Comparison of ENCODE assay signal across 8 cellular contexts in genomic region chr1:19450811-19451564, GRCh38. TPM values are rescaled to one million over a fixed set of nuclear protein-coding genes. Genes with fewer than 3 reads are reported as not detected.
DNase-seq lines count a peak whose midpoint lies in the region; ATAC-seq and TF ChIP-seq lines count a peak whose summit lies in the region.

No MANE protein-coding gene starts in this region.

- no peak overlapping the region for H3K4me3 ChIP-seq in retinal pigment epithelial cell (ENCODE audit: low read length)

- no peak for TF ChIP-seq CTCF in retinal pigment epithelial cell (conservative IDR thresholded peaks at IDR 0.05; ENCODE audit: low read depth, low read length)

- in situ Hi-C loops in SK-MEL-5 (cut with HindIII; ENCODE audit: low pct_unique_long_range_greater_than_20kb, low sequenced_read_pairs) = no loop called here

- no peak for ATAC-seq in HG02840 (IDR thresholded peaks at IDR 0.05; ENCODE audit: low FRiP score, unreplicated experiment)

- peak; percentile 79 for DNase-seq in DMS 273 treated with DMSO at 0.1 percent for 48 hours (lab: John Stamatoyannopoulos, UW)
- DNase-seq in SK-MEL-5 (ENCODE audit: low read depth, low spot score) = peak; percentile 62
- peak; percentile 99 for DNase-seq in fibroblast of peridontal ligament (ENCODE audit: extremely low read depth)
- peak; percentile 73 for DNase-seq in retinal pigment epithelial cell (ENCODE audit: low read depth)
- DNase-seq in activated CD4-positive, CD25-positive, alpha-beta regulatory T cell (lab: John Stamatoyannopoulos, UW) = no peak
- no peak for DNase-seq in stimulated activated CD4-positive, alpha-beta T cell treated with anti-CD3 and anti-CD28 coated beads, Interleukin-2, amount 100 ng/mL, for 24 hours
- no peak for DNase-seq in NCI-H1417 treated with DMSO at 0.1 percent for 48 hours (lab: John Stamatoyannopoulos, UW)

RNA-seq across cellular contexts. Expression of gene CAPZB, which starts 34.4 kb away (rescaled TPM):
- total RNA-seq in SK-MEL-5 (2014; rRNA removed; shearing (Covaris generic)) = 60.5 and 64.3 TPM in 2 replicates
- 161 and 162 TPM in 2 replicates for polyA plus RNA-seq in SK-MEL-5 (2015; cell fraction: cytosol; rRNA removed)
- 21.6 and 31.2 TPM in 2 replicates for polyA plus RNA-seq in SK-MEL-5 (2015; cell fraction: nucleus; rRNA removed)

Comparison
In these comparisons a context has a peak if more than half of its experiments do, and no peak if none do; other contexts are left out.
1. DNase-seq: peak in DMS 273 treated with DMSO at 0.1 percent for 48 hours (single experiment), SK-MEL-5 (single experiment), fibroblast of peridontal ligament (single experiment) and retinal pigment epithelial cell (single experiment); none in activated CD4-positive, CD25-positive, alpha-beta regulatory T cell (0 of 4), stimulated activated CD4-positive, alpha-beta T cell treated with anti-CD3 and anti-CD28 coated beads, Interleukin-2, amount 100 ng/mL, for 24 hours (0 of 2) and NCI-H1417 treated with DMSO at 0.1 percent for 48 hours (single experiment).